Comparison of ENCODE assay signal across 8 cellular contexts in the genomic region with DNA sequence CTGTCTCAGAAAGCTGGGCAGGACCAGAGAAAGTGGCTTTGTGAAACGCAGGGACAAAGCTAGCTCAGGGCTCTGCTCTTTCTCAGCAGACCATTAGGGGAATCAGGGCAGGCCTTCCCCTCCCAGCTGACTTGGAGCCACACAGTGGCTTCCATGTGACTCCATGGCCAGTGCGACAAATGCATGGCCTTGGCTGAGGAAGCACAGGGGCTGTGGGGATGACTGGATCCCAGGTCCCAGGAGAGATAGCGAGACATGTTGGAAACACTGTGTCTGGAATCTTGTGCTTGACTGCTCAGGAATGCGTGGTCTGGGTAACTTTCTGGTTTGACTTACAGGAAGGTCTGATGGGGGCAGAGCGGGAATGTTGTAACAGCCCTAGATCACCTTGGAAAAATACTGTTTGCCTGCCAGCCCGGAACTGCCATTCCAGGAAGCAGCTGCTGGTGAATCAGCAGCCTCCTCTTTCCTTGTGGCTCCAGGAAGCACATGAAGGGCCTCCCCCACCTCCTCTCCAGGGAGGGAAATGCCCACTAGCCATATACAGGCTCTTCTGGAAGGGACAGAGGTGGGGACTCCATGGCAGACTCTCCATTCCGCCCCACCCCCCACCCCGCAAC.
DNase-seq lines count a peak whose midpoint lies in the region; ATAC-seq, FAIRE-seq and TF ChIP-seq lines count a peak whose summit lies in the region.

No MANE protein-coding gene starts in this region.

- no peak overlapping the region for H3K4ac ChIP-seq in H1 (replicated peaks; ENCODE audit: insufficient read length, low read depth, low read length)

- H4K20me1 ChIP-seq in H1 (replicated peaks in 1 of 2; ENCODE audit: control insufficient read depth in 1 of 2, insufficient read depth in 2 of 2, low read length in 2 of 2) = no peaks in the 10 kb centered on the region

- POLR2A ChIA-PET in H1 (lab: Charles Lee; ENCODE audit: partially characterized antibody) = interaction anchor here (1.0 kb wide), 1 partner anchor 9 kb away, joined by 4 read pairs; no protein-coding TSS in a partner anchor

- H3K4me3 ChIP-seq in H1 (ENCODE audit: extremely low read depth in 1 of 4, insufficient read depth in 2 of 4, low read depth in 3 of 4, low read length in 4 of 4) (no peak overlapping the region), mucosa of stomach (ENCODE audit: low read length) (no peak overlapping the region)

- no peak overlapping the region for H3K14ac ChIP-seq in H1 (ENCODE audit: insufficient read length)

- H3K4me1 ChIP-seq in H1 (replicated peaks in 1 of 4; ENCODE audit: control insufficient read depth in 3 of 4, insufficient read depth in 4 of 4, low read length in 3 of 4) (peaks cover 0 to 9% (median 6%) of the 10 kb centered on the region in 4 experiments; a peak in 4 of 7 replicates), mucosa of stomach (ENCODE audit: control insufficient read depth, insufficient read depth, low read length) (peaks cover 53% of the 10 kb centered on the region)

- peak overlapping the region; percentile 79; the same call in 1 of the 2 replicates for H3K18ac ChIP-seq in H1 (ENCODE audit: extremely low read depth, low read length)

- CTCF ChIA-PET in Calu3 (lab: Charles Lee) (interaction anchor here (0.5 to 2.1 kb wide), 10 partner anchors 8 to 200 kb away, joined by 3 to 11 read pairs (median 5); a partner anchor contains a TSS), H1 (lab: Charles Lee; ENCODE audit: partially characterized antibody) (interaction anchor here (0.5 to 2.3 kb wide), 8 partner anchors 8 to 70 kb away, joined by 3 to 8 read pairs (median 4); no protein-coding TSS in a partner anchor)

- H3K4me3 Mint-ChIP-seq in Calu3 (ENCODE audit: low read depth, unreplicated experiment) = peak overlapping the region; percentile 31

- H3K27me3 Mint-ChIP-seq in Calu3 (ENCODE audit: unreplicated experiment) = no peaks in the 10 kb centered on the region

- H3K27me3 ChIP-seq in H1 (replicated peaks in 1 of 4; ENCODE audit: control insufficient read depth in 3 of 4, extremely low read depth in 1 of 4, insufficient read depth in 3 of 4, low read length in 3 of 4) = no peaks in the 10 kb centered on the region; a peak in 1 of 7 replicates
- H3K27me3 ChIP-seq in mucosa of stomach (ENCODE audit: control insufficient read depth, insufficient read depth, low read length) = no peaks in the 10 kb centered on the region

- no peaks in the 10 kb centered on the region for H3K9me3 Mint-ChIP-seq in Calu3 (ENCODE audit: low read depth, unreplicated experiment)

- H3K36me3 Mint-ChIP-seq in Calu3 (ENCODE audit: insufficient read depth, unreplicated experiment) = peaks cover 42% of the 10 kb centered on the region

- H3K79me1 ChIP-seq in H1 (ENCODE audit: low read depth, low read length) = no peaks in the 10 kb centered on the region; the same call in 1 of the 2 replicates

- H3K27ac Mint-ChIP-seq in Calu3 (ENCODE audit: unreplicated experiment) = peak overlapping the region; percentile 99

- no peaks in the 10 kb centered on the region for H3K79me2 ChIP-seq in H1 (ENCODE audit: control insufficient read depth in 1 of 2, insufficient read depth in 2 of 2, low read length in 2 of 2)

- H2BK15ac ChIP-seq in H1 (ENCODE audit: low read length) = 0 out of 2 replicates have a peak overlapping the region, but pooled peaks have one; percentile 6

- H3K4me2 ChIP-seq in H1 (ENCODE audit: insufficient read depth in 1 of 2, low read depth in 2 of 2, low read length in 2 of 2) = no peak overlapping the region

- H2BK12ac ChIP-seq in H1 (ENCODE audit: low read depth, low read length) = peak overlapping the region; percentile 61; the same call in 1 of the 2 replicates

- no TSS peak for BruUV-seq in Calu3 (replicated peaks; lab: Mats Ljungman, UMichigan)

- H2AK5ac ChIP-seq in H1 (ENCODE audit: low read depth, low read length) = no peak overlapping the region

- no peaks in the 10 kb centered on the region for H3K23me2 ChIP-seq in H1 (ENCODE audit: low read depth, low read length)

- no peak for FAIRE-seq in H1 (lab: Jason Lieb, UNC)

- H2BK20ac ChIP-seq in H1 (ENCODE audit: low read length) = peak overlapping the region; percentile 5; the same call in 1 of the 2 replicates

- TF ChIP-seq CTCF in Calu3 (IDR thresholded peaks at IDR 0.05; ENCODE audit: unreplicated experiment) (no peak), H1 (IDR thresholded peaks at IDR 0.05; ENCODE audit: control extremely low read depth in 1 of 3, insufficient read depth in 1 of 3, low read depth in 1 of 3, low read length in 3 of 3) (no peak)

- H3K27ac ChIP-seq in H1 (ENCODE audit: low read depth, low read length) = no peak overlapping the region

- no peak overlapping the region for H3K56ac ChIP-seq in H1 (replicated peaks; ENCODE audit: insufficient read length, low read depth, low read length)

- no peak overlapping the region for H4K91ac ChIP-seq in H1 (replicated peaks; ENCODE audit: insufficient read length, low read length)

- peaks cover 73% of the 10 kb centered on the region for H3K4me1 Mint-ChIP-seq in Calu3 (ENCODE audit: low read depth, unreplicated experiment)

- ATAC-seq in GM18861 (IDR thresholded peaks at IDR 0.05; ENCODE audit: unreplicated experiment) = no peak

- TF ChIP-seq RAD21 in H1 (IDR thresholded peaks at IDR 0.05 in 1 of 2, conservative IDR thresholded peaks at IDR 0.05 in 1 of 2; ENCODE audit: low read depth in 2 of 2, low read length in 2 of 2) = no peak

- no peak overlapping the region for H3K23ac ChIP-seq in H1 (ENCODE audit: insufficient read length)

- intact Hi-C loops in Calu3 (cut with micrococcal nuclease; ENCODE audit: unreplicated experiment) = loop anchor here (1.0 to 10.0 kb wide), 5 partner anchors 37 to 273 kb away; no protein-coding TSS in a partner anchor

- H4K5ac ChIP-seq in H1 (ENCODE audit: insufficient read length, low read depth, low read length) = no peak overlapping the region

- TF ChIP-seq POLR2A in H1 (IDR thresholded peaks at IDR 0.05; ENCODE audit: control extremely low read depth in 1 of 2, low read depth in 2 of 2, low read length in 2 of 2) = no peak

- H3K9me3 ChIP-seq in H1 (ENCODE audit: insufficient read depth in 2 of 2, low read depth in 1 of 2, low read length in 1 of 2) = no peaks in the 10 kb centered on the region
- H3K9me3 ChIP-seq in mucosa of stomach (ENCODE audit: control insufficient read depth, low read length) = no peaks in the 10 kb centered on the region

- TF ChIP-seq EP300 in H1 (IDR thresholded peaks at IDR 0.05; ENCODE audit: borderline replicate concordance in 1 of 2, low read depth in 2 of 2, low read length in 2 of 2) = no peak

- H2BK120ac ChIP-seq in H1 (replicated peaks; ENCODE audit: low read depth, low read length) = no peak overlapping the region

- no peak overlapping the region for H3K9ac ChIP-seq in H1 (replicated peaks in 1 of 4; ENCODE audit: extremely low read depth in 1 of 4, low read depth in 3 of 4, low read length in 3 of 4)
- peak overlapping the region; percentile 11 for H3K9ac ChIP-seq in mucosa of stomach (ENCODE audit: low read length)

- H2AFZ ChIP-seq in H1 (ENCODE audit: low read length) = peak overlapping the region; percentile 61; the same call in 1 of the 2 replicates

- 85% methylated on average over 8 of the region's 8 CpGs; no CpG with 5 or more reads in 1 of the 2 experiments for WGBS in H1 (ENCODE audit: extremely low coverage in 1 of 2, insufficient coverage in 1 of 2, insufficient read length in 1 of 2, insufficient replicate concordance in 2 of 2, low coverage in 1 of 2, low lambda C conversion rate in 2 of 2, missing lambda C conversion rate in 1 of 2), 2 experiments

- peak; percentile 78 for DNase-seq in Calu3
- peak; percentile 44 for DNase-seq in NCI-H510A (lab: John Stamatoyannopoulos, UW)
- DNase-seq in H1 (ENCODE audit: low read depth in 1 of 2, low spot score in 2 of 2) = no peak
- DNase-seq in 8988T = no peak
- DNase-seq in KG1 (lab: John Stamatoyannopoulos, UW) = no peak
- no peak for DNase-seq in activated effector memory CD4-positive, alpha-beta T cell treated with Interleukin-2 at 50 U/mL for 16 hours

- no peak overlapping the region for H4K8ac ChIP-seq in H1 (ENCODE audit: extremely low read depth, insufficient read depth, low read length)

- H3K36me3 ChIP-seq in H1 (ENCODE audit: control insufficient read depth in 2 of 4, insufficient read depth in 4 of 4, low read length in 3 of 4) = no peaks in the 10 kb centered on the region
- H3K36me3 ChIP-seq in mucosa of stomach (ENCODE audit: control insufficient read depth, insufficient read depth, low read length) = no peaks in the 10 kb centered on the region

- H2BK5ac ChIP-seq in H1 (ENCODE audit: low read depth, low read length) = no peak overlapping the region; the same call in 1 of the 2 replicates

TF ChIP-seq in H1, 55 proteins besides CTCF, POLR2A, EP300 and RAD21:
- no peak for TF ChIP-seq SP4 (IDR thresholded peaks at IDR 0.05; ENCODE audit: low read length)
- TF ChIP-seq, protein P1, sequence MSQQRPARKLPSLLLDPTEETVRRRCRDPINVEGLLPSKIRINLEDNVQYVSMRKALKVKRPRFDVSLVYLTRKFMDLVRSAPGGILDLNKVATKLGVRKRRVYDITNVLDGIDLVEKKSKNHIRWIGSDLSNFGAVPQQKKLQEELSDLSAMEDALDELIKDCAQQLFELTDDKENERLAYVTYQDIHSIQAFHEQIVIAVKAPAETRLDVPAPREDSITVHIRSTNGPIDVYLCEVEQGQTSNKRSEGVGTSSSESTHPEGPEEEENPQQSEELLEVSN (IDR thresholded peaks at IDR 0.05) = peak; percentile 55
- TF ChIP-seq RXRA (IDR thresholded peaks at IDR 0.05; ENCODE audit: insufficient read depth, low read depth, low read length) = no peak

Comparison
In these comparisons a context has a peak if more than half of its experiments do, and no peak if none do; other contexts are left out.
1. DNase-seq: peak in Calu3 (single experiment) and NCI-H510A (single experiment); none in H1 (0 of 2), 8988T (single experiment), KG1 (single experiment) and activated effector memory CD4-positive, alpha-beta T cell treated with Interleukin-2 at 50 U/mL for 16 hours (single experiment).